8 cellular contexts compared by ENCODE assay signal in the genomic region with DNA sequence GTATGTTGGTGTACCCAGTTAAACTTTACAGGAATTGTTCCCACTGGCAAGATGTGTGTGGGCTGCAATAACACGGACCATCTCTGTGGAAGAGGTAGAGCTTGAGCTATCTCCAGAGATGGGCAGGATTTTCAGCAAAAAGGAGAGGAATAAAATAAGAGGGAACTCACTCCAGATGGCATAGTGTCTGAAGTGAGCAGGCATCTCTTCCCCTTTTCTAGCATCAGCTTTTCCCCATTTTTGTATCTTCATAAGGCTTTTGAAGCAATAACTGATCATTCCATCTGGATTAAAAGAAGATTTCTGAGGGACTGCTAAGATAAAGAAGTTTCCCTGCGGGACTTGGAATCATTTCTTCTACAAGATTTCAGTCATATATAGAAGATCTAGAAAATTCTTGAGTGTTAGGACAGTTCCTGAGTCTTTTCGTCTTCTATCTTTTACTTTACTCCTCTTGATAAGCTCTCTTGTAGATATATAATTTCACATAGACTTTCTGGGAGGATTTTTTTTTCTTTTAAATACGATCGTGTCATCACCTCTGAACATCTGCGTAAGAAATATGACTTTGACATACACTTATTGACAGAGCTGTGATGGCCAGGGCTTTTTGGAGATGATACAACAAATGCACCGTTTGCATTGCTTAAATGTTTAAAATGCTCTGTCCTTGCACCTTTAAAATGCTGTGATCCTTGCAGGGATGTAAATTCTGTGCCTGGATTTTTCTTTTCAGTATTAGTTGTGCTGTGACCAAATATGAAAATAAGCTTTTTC. TPM values are rescaled to one million over a fixed set of nuclear protein-coding genes. Genes with fewer than 3 reads are reported as not detected.
DNase-seq lines count a peak whose midpoint lies in the region; ATAC-seq and TF ChIP-seq lines count a peak whose summit lies in the region.

No MANE protein-coding gene starts in this region.

- peaks cover 69% of the 10 kb centered on the region for H3K4me1 Mint-ChIP-seq in activated T-cell treated with anti-CD3 and anti-CD28 coated beads, Interleukin-2, amount 50 U/mL, for 24 hours (ENCODE audit: low read depth)
- H3K4me1 Mint-ChIP-seq in activated T-helper 2 cell treated with anti-CD3 and anti-CD28 coated beads, Interferon-gamma antibody, Interleukin-2, Interleukin-4, amounts not matched to agents 10 μg/mL and 5 μg/mL and 100 μg/mL, durations not matched to agents 14 hours and 24 hours and 36 hours (ENCODE audit: low read depth), result peaks cover 52% of the 10 kb centered on the region

- H3K27me3 ChIP-seq in left lung (no peaks in the 10 kb centered on the region), tibial nerve (no peaks in the 10 kb centered on the region)

- no peak for TF ChIP-seq POLR2A in tibial nerve (IDR thresholded peaks at IDR 0.05)

- ATAC-seq in left lung (no peak), HG02798 (IDR thresholded peaks at IDR 0.05; ENCODE audit: poor library complexity, unreplicated experiment) (no peak)

- H3K27ac ChIP-seq in left lung, result peak overlapping the region; percentile 5 to 93
- H3K27ac ChIP-seq in tibial nerve, result no peak overlapping the region

- DNase-seq in activated T-cell treated with anti-CD3 and anti-CD28 coated beads, Interleukin-2, amount 50 U/mL, for 24 hours, result no peak
- no peak for DNase-seq in activated T-cell treated with anti-CD3 and anti-CD28 coated beads, Interleukin-2, amount 50 U/mL, for 1 hour
- no peak for DNase-seq in activated T-helper 2 cell treated with anti-CD3 and anti-CD28 coated beads, Interferon-gamma antibody, Interleukin-2, Interleukin-4, amounts not matched to agents 10 μg/mL and 5 μg/mL and 100 μg/mL, durations not matched to agents 14 hours and 24 hours and 36 hours (ENCODE audit: low spot score)
- DNase-seq in left lung (no peak), tibial nerve (ENCODE audit: low spot score in 2 of 2) (no peak), DMS53 (lab: John Stamatoyannopoulos, UW) (no peak), cerebellum (ENCODE audit: low spot score) (no peak)

- intact Hi-C loops in activated T-helper 2 cell treated with anti-CD3 and anti-CD28 coated beads, Interferon-gamma antibody, Interleukin-2, Interleukin-4, amounts not matched to agents 10 μg/mL and 5 μg/mL and 100 μg/mL, durations not matched to agents 14 hours and 24 hours and 36 hours (cut with micrococcal nuclease), result loop anchor here (2.0 kb wide), 1 partner anchor 32 kb away; no protein-coding TSS in a partner anchor
- intact Hi-C loops in left lung (cut with DNase I), result no loop called here

- H3K27me3 Mint-ChIP-seq in activated T-cell treated with anti-CD3 and anti-CD28 coated beads, Interleukin-2, amount 50 U/mL, for 24 hours, result no peaks in the 10 kb centered on the region
- H3K27me3 Mint-ChIP-seq in activated T-helper 2 cell treated with anti-CD3 and anti-CD28 coated beads, Interferon-gamma antibody, Interleukin-2, Interleukin-4, amounts not matched to agents 10 μg/mL and 5 μg/mL and 100 μg/mL, durations not matched to agents 14 hours and 24 hours and 36 hours (ENCODE audit: low read depth), result no peaks in the 10 kb centered on the region

- no peaks in the 10 kb centered on the region for H3K9me3 ChIP-seq in left lung
- H3K9me3 ChIP-seq in tibial nerve, result no peaks in the 10 kb centered on the region

- TF ChIP-seq EP300 in tibial nerve (IDR thresholded peaks at IDR 0.05), result no peak

- H3K36me3 ChIP-seq in left lung, result peaks cover 0 to 10% of the 10 kb centered on the region in 2 donors
- H3K36me3 ChIP-seq in tibial nerve, result peaks cover 0 to 6% (median 0%) of the 10 kb centered on the region in 3 donors

- H3K27ac Mint-ChIP-seq in activated T-cell treated with anti-CD3 and anti-CD28 coated beads, Interleukin-2, amount 50 U/mL, for 24 hours, result peak overlapping the region; percentile 49
- no peak overlapping the region for H3K27ac Mint-ChIP-seq in activated T-helper 2 cell treated with anti-CD3 and anti-CD28 coated beads, Interferon-gamma antibody, Interleukin-2, Interleukin-4, amounts not matched to agents 10 μg/mL and 5 μg/mL and 100 μg/mL, durations not matched to agents 14 hours and 24 hours and 36 hours

- H3K4me1 ChIP-seq in left lung (peaks cover 4 to 66% of the 10 kb centered on the region in 2 donors), tibial nerve (peaks cover 0 to 65% (median 18%) of the 10 kb centered on the region in 4 donors)

- no peaks in the 10 kb centered on the region for H3K9me3 Mint-ChIP-seq in activated T-cell treated with anti-CD3 and anti-CD28 coated beads, Interleukin-2, amount 50 U/mL, for 24 hours
- H3K9me3 Mint-ChIP-seq in activated T-helper 2 cell treated with anti-CD3 and anti-CD28 coated beads, Interferon-gamma antibody, Interleukin-2, Interleukin-4, amounts not matched to agents 10 μg/mL and 5 μg/mL and 100 μg/mL, durations not matched to agents 14 hours and 24 hours and 36 hours, result no peaks in the 10 kb centered on the region

- WGBS in tibial nerve, 2 donors, result 60 to 71% methylated on average over 7 of the region's 7 CpGs

- peaks cover 46% of the 10 kb centered on the region for H3K36me3 Mint-ChIP-seq in activated T-cell treated with anti-CD3 and anti-CD28 coated beads, Interleukin-2, amount 50 U/mL, for 24 hours (ENCODE audit: low read depth)
- peaks cover 23% of the 10 kb centered on the region for H3K36me3 Mint-ChIP-seq in activated T-helper 2 cell treated with anti-CD3 and anti-CD28 coated beads, Interferon-gamma antibody, Interleukin-2, Interleukin-4, amounts not matched to agents 10 μg/mL and 5 μg/mL and 100 μg/mL, durations not matched to agents 14 hours and 24 hours and 36 hours (ENCODE audit: low read depth)

- TF ChIP-seq CTCF in left lung (IDR thresholded peaks at IDR 0.05) (no peak), tibial nerve (IDR thresholded peaks at IDR 0.05) (no peak)

- H3K4me3 Mint-ChIP-seq in activated T-cell treated with anti-CD3 and anti-CD28 coated beads, Interleukin-2, amount 50 U/mL, for 24 hours, result peak overlapping the region; percentile 89
- H3K4me3 Mint-ChIP-seq in activated T-helper 2 cell treated with anti-CD3 and anti-CD28 coated beads, Interferon-gamma antibody, Interleukin-2, Interleukin-4, amounts not matched to agents 10 μg/mL and 5 μg/mL and 100 μg/mL, durations not matched to agents 14 hours and 24 hours and 36 hours (ENCODE audit: low read depth), result peak overlapping the region; percentile 85

- peak overlapping the region; percentile 79 to 97 for H3K4me3 ChIP-seq in left lung
- H3K4me3 ChIP-seq in tibial nerve, result peak overlapping the region in 3 of 4 donors; percentile 63 to 90 (median 80)

RNA-seq across cellular contexts. Expression of a gene that starts 2.1 kb away (rescaled TPM):
- 26.0 and 31.5 TPM in 2 replicates for total RNA-seq in activated T-helper 2 cell treated with anti-CD3 and anti-CD28 coated beads, Interferon-gamma antibody, Interleukin-2, Interleukin-4, amounts not matched to agents 10 μg/mL and 5 μg/mL and 100 μg/mL, durations not matched to agents 14 hours and 24 hours and 36 hours
- total RNA-seq in left lung, result 100 to 1,000 TPM in 1 of 2 donors, 10 to 100 TPM in 1; 74.4 to 124 TPM
- total RNA-seq in tibial nerve, result 100 to 1,000 TPM in 1 of 4 donors, 10 to 100 TPM in 3; 38.5 to 112 (median 60.3) TPM
- total RNA-seq in cerebellum, result 73.0 TPM

RNA-seq across cellular contexts. Expression of a gene that starts 47.0 kb away (rescaled TPM):
- total RNA-seq in activated T-helper 2 cell treated with anti-CD3 and anti-CD28 coated beads, Interferon-gamma antibody, Interleukin-2, Interleukin-4, amounts not matched to agents 10 μg/mL and 5 μg/mL and 100 μg/mL, durations not matched to agents 14 hours and 24 hours and 36 hours, result not detected in 2 replicates
- not detected for total RNA-seq in left lung
- not detected for total RNA-seq in tibial nerve
- total RNA-seq in cerebellum, result not detected

Comparison
In these comparisons a context has a peak if more than half of its experiments do, and no peak if none do; other contexts are left out.
1. H3K27ac ChIP-seq: peak in left lung (2 of 2); none in tibial nerve (0 of 4).